Comparison of ENCODE assay signal across 27 cellular contexts in the genomic region with DNA sequence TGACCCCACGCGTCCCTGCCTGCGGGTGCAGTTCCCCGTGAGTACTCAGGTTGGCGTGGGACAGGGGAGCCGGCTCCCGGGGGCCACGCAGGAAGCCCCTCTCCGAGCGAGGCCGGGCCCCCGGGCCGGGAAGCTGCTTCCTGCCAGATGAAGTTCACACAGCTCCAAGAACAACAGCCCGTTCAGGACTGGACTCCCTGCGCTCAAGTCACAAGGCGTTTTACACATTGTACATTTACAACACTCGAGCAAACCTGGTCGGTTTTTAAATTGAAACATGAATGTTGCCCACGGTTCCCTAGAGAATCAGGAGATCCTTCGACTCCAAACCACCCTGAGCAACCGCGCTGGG. TPM values are rescaled to one million over a fixed set of nuclear protein-coding genes. Genes with fewer than 3 reads are reported as not detected.
DNase-seq lines count a peak whose midpoint lies in the region; ATAC-seq, FAIRE-seq and TF ChIP-seq lines count a peak whose summit lies in the region.
"Had no signal": no experiment of that assay in that cellular context is flagged by ENCODE, and none has a peak within 500 bp of the region (broad histone marks: within the 10 kb centered on the region; RNA-seq: fewer than 3 reads in every experiment).

No MANE protein-coding gene starts in this region.

- H3K9me3 Mint-ChIP-seq in endodermal cell = peaks cover 1% of the 10 kb centered on the region
- H3K9me3 Mint-ChIP-seq: activated naive CD4-positive, alpha-beta T cell treated with anti-CD3 and anti-CD28 coated beads, Interleukin-2, amount 10 ng/mL, durations not matched to agents 7 days and 5 days; activated T-helper 1 cell treated with anti-CD3 and anti-CD28 coated beads, Interleukin-12 subunit alpha, Interleukin-12 subunit beta, Interleukin-2, Interleukin-4 antibody, amounts not matched to agents 30 ng/mL and 10 ng/mL and 1 ng/mL, durations not matched to agents 14 hours and 24 hours and 36 hours; natural killer cell had no signal

- no peak overlapping the region for H3K4me3 Mint-ChIP-seq in endodermal cell
- H3K4me3 Mint-ChIP-seq: activated naive CD4-positive, alpha-beta T cell treated with anti-CD3 and anti-CD28 coated beads, Interleukin-2, amount 10 ng/mL, durations not matched to agents 7 days and 5 days; activated T-helper 1 cell treated with anti-CD3 and anti-CD28 coated beads, Interleukin-12 subunit alpha, Interleukin-12 subunit beta, Interleukin-2, Interleukin-4 antibody, amounts not matched to agents 30 ng/mL and 10 ng/mL and 1 ng/mL, durations not matched to agents 14 hours and 24 hours and 36 hours; natural killer cell; T-helper 17 cell had no signal

- WGBS in endodermal cell (ENCODE audit: insufficient coverage in 1 of 2, insufficient read length in 1 of 2), 2 experiments = 95 to 96% methylated on average over 20 to 22 of the region's 22 CpGs
- 38 to 60% (median 55%) methylated on average over 10 to 22 of the region's 22 CpGs for WGBS in stomach, 5 donors

- CTCF ChIA-PET in endothelial cell of umbilical vein (lab: Charles Lee) = interaction anchor here (0.6 to 1.2 kb wide), 2 partner anchors 9 to 55 kb away, joined by 3 to 4 read pairs; no protein-coding TSS in a partner anchor

- DNase-seq in NB4 (ENCODE audit: low read depth) (peak; percentile 72), endothelial cell of umbilical vein (ENCODE audit: low read depth, low spot score) (peak; percentile 26), osteoblast (ENCODE audit: insufficient read length, low spot score, missing footprints) (peak; percentile 91), SW 1271 (lab: John Stamatoyannopoulos, UW) (no peak), endodermal cell (no peak), stomach (no peak)
- DNase-seq: activated CD4-positive, alpha-beta T cell treated with anti-CD3 and anti-CD28 coated beads, Interleukin-2, amount 50 U/mL, for 48 hours; activated naive CD4-positive, alpha-beta T cell treated with anti-CD3 and anti-CD28 coated beads, Interleukin-2, amount 10 ng/mL, durations not matched to agents 7 days and 5 days; amniotic stem cell; effector memory CD4-positive, alpha-beta T cell; Karpas-422; natural killer cell; NCI-H1436; NCI-H2081 treated with DMSO at 0.1 percent for 48 hours; NCI-H446; occipital lobe; RPMI8226; SK-N-SH; stimulated activated naive B cell treated with anti-CD40 and anti-IgM and Interleukin-4, amounts not matched to agents 10 μg/mL and 1 μg/mL and 100 μg/mL, for 72 hours; T-helper 17 cell had no signal

- dilution Hi-C loops in endothelial cell of umbilical vein (cut with MboI; ENCODE audit: extremely low pct_ligation_motif_present, low sequenced_read_pairs) = no loop called here

- H3K36me3 ChIP-seq in BLaER1 treated with 17β-estradiol and CSF1 and Interleukin-3, amounts not matched to agents 10 nM and 100 nM = no peaks in the 10 kb centered on the region
- H3K36me3 ChIP-seq in endothelial cell of umbilical vein (ENCODE audit: control insufficient read depth in 2 of 2, extremely low read depth in 1 of 2, insufficient read depth in 2 of 2, low read length in 2 of 2) (no peaks in the 10 kb centered on the region), osteoblast (ENCODE audit: insufficient read depth, low read length) (no peaks in the 10 kb centered on the region), endodermal cell (ENCODE audit: control insufficient read depth, insufficient read depth, low read length) (no peaks in the 10 kb centered on the region), stomach (no peaks in the 10 kb centered on the region)

- H3K27ac Mint-ChIP-seq in endodermal cell = no peak overlapping the region
- H3K27ac Mint-ChIP-seq: activated naive CD4-positive, alpha-beta T cell treated with anti-CD3 and anti-CD28 coated beads, Interleukin-2, amount 10 ng/mL, durations not matched to agents 7 days and 5 days; activated T-helper 1 cell treated with anti-CD3 and anti-CD28 coated beads, Interleukin-12 subunit alpha, Interleukin-12 subunit beta, Interleukin-2, Interleukin-4 antibody, amounts not matched to agents 30 ng/mL and 10 ng/mL and 1 ng/mL, durations not matched to agents 14 hours and 24 hours and 36 hours; CD14-positive monocyte; natural killer cell; stimulated activated naive B cell treated with anti-CD40 and anti-IgM and Interleukin-4, amounts not matched to agents 10 μg/mL and 1 μg/mL and 100 μg/mL, for 72 hours; T-helper 17 cell had no signal

- TF ChIP-seq EP300 in stomach (IDR thresholded peaks at IDR 0.05) = no peak

- H3K4me3 ChIP-seq in BLaER1 treated with 17β-estradiol and CSF1 and Interleukin-3, amounts not matched to agents 10 nM and 100 nM = peak overlapping the region in 9 of 10 experiments; percentile 8 to 56 (median 36); a peak in 14 of 20 replicates
- no peak overlapping the region for H3K4me3 ChIP-seq in NB4 (ENCODE audit: low read depth, low read length)
- H3K4me3 ChIP-seq in endothelial cell of umbilical vein (replicated peaks in 1 of 3; ENCODE audit: insufficient read depth in 1 of 3, low read depth in 1 of 3, low read length in 3 of 3) = no peak overlapping the region
- H3K4me3 ChIP-seq in osteoblast (ENCODE audit: insufficient read depth, low read length) = peak overlapping the region; percentile 42
- H3K4me3 ChIP-seq in endodermal cell (ENCODE audit: low read length) = no peak overlapping the region
- no peak overlapping the region for H3K4me3 ChIP-seq in stomach

- intact Hi-C loops in endothelial cell of umbilical vein (cut with micrococcal nuclease) (no loop called here), stomach (cut with DNase I; ENCODE audit: low total_unique reads) (no loop called here)

- FAIRE-seq in endothelial cell of umbilical vein (lab: Jason Lieb, UNC) = no peak
- FAIRE-seq: colon, islet of Langerhans, TTC549 had no signal

- H3K79me2 ChIP-seq in endothelial cell of umbilical vein (ENCODE audit: control insufficient read depth, insufficient read depth, low read length) (no peaks in the 10 kb centered on the region), osteoblast (ENCODE audit: insufficient read depth, low read length) (no peaks in the 10 kb centered on the region)

- 0 out of 22 replicates have a peak overlapping the region, but pooled peaks of 1 of the 11 experiments have one; percentile 1 for H3K27ac ChIP-seq in BLaER1 treated with 17β-estradiol and CSF1 and Interleukin-3, amounts not matched to agents 10 nM and 100 nM
- H3K27ac ChIP-seq in endothelial cell of umbilical vein (ENCODE audit: insufficient read depth, low read depth, low read length) (no peak overlapping the region), osteoblast (ENCODE audit: low read depth, low read length) (no peak overlapping the region), endodermal cell (ENCODE audit: low read depth, low read length) (no peak overlapping the region), stomach (no peak overlapping the region)

- peaks cover 27 to 53% (median 43%) of the 10 kb centered on the region in 10 experiments for H3K4me1 ChIP-seq in BLaER1 treated with 17β-estradiol and CSF1 and Interleukin-3, amounts not matched to agents 10 nM and 100 nM
- H3K4me1 ChIP-seq in endothelial cell of umbilical vein (ENCODE audit: control insufficient read depth, extremely low read depth, insufficient read depth, low read length) = no peaks in the 10 kb centered on the region
- H3K4me1 ChIP-seq in osteoblast (ENCODE audit: insufficient read depth, low read length) = peaks cover 11% of the 10 kb centered on the region
- no peaks in the 10 kb centered on the region for H3K4me1 ChIP-seq in endodermal cell (ENCODE audit: control insufficient read depth, insufficient read depth, low read length)
- H3K4me1 ChIP-seq in stomach = no peaks in the 10 kb centered on the region

- TF ChIP-seq CTCF in NB4 (IDR thresholded peaks at IDR 0.05; ENCODE audit: low read depth, low read length) (no peak), endothelial cell of umbilical vein (IDR thresholded peaks at IDR 0.05; ENCODE audit: extremely low read depth in 1 of 2, insufficient read depth in 1 of 2, low read depth in 1 of 2, low read length in 2 of 2) (no peak), osteoblast (IDR thresholded peaks at IDR 0.05; ENCODE audit: extremely low read depth, low read depth, low read length) (no peak), endodermal cell (conservative IDR thresholded peaks at IDR 0.05) (no peak), stomach (IDR thresholded peaks at IDR 0.05) (no peak)

- peak overlapping the region in 8 of 11 experiments; percentile 11 to 59 (median 29); a peak in 12 of 22 replicates for H3K9ac ChIP-seq in BLaER1 treated with 17β-estradiol and CSF1 and Interleukin-3, amounts not matched to agents 10 nM and 100 nM
- H3K9ac ChIP-seq in endothelial cell of umbilical vein (replicated peaks; ENCODE audit: extremely low read depth, insufficient read depth, low read length) = no peak overlapping the region
- no peak overlapping the region for H3K9ac ChIP-seq in endodermal cell (ENCODE audit: extremely low read depth, low read length, poor library complexity, severe bottlenecking)
- H3K9ac ChIP-seq: SK-N-SH had no signal

- POLR2A ChIA-PET in endothelial cell of umbilical vein (lab: Charles Lee) = no interaction called here

- H4K20me1 ChIP-seq in BLaER1 treated with 17β-estradiol and CSF1 and Interleukin-3, amounts not matched to agents 10 nM and 100 nM = peaks cover 0 to 28% (median 3%) of the 10 kb centered on the region in 11 experiments; a peak in 7 of 22 replicates
- H4K20me1 ChIP-seq in endothelial cell of umbilical vein (replicated peaks; ENCODE audit: control insufficient read depth, extremely low read depth, insufficient read depth, low read length) = no peaks in the 10 kb centered on the region
- H4K20me1 ChIP-seq in osteoblast (ENCODE audit: insufficient read depth, low read length) = no peaks in the 10 kb centered on the region

- peak overlapping the region; percentile 88 to 99 (median 95) for H3K4me2 ChIP-seq in BLaER1 treated with 17β-estradiol and CSF1 and Interleukin-3, amounts not matched to agents 10 nM and 100 nM
- H3K4me2 ChIP-seq in endothelial cell of umbilical vein (ENCODE audit: insufficient read depth, low read length) = no peak overlapping the region
- H3K4me2 ChIP-seq in osteoblast (ENCODE audit: insufficient read depth, low read length) = peak overlapping the region; percentile 56
- H3K4me2 ChIP-seq: SK-N-SH had no signal

- H3K27me3 Mint-ChIP-seq in endodermal cell (ENCODE audit: insufficient read depth) = peaks cover 13% of the 10 kb centered on the region

- H3K36me3 Mint-ChIP-seq in endodermal cell (ENCODE audit: low read depth) = no peaks in the 10 kb centered on the region
- H3K36me3 Mint-ChIP-seq: activated naive CD4-positive, alpha-beta T cell treated with anti-CD3 and anti-CD28 coated beads, Interleukin-2, amount 10 ng/mL, durations not matched to agents 7 days and 5 days; CD14-positive monocyte; natural killer cell had no signal

- peaks cover 0 to 9% (median 7%) of the 10 kb centered on the region in 11 experiments; a peak in 10 of 22 replicates for H3K9me3 ChIP-seq in BLaER1 treated with 17β-estradiol and CSF1 and Interleukin-3, amounts not matched to agents 10 nM and 100 nM (replicated peaks in 1 of 11)
- H3K9me3 ChIP-seq in endothelial cell of umbilical vein (replicated peaks; ENCODE audit: control insufficient read depth, insufficient read depth, low read length) (no peaks in the 10 kb centered on the region), osteoblast (ENCODE audit: low read depth, low read length) (no peaks in the 10 kb centered on the region), endodermal cell (ENCODE audit: control insufficient read depth, low read length) (no peaks in the 10 kb centered on the region), stomach (no peaks in the 10 kb centered on the region)
- H3K9me3 ChIP-seq: SK-N-SH had no signal

- H2AFZ ChIP-seq in endothelial cell of umbilical vein (ENCODE audit: low read depth, low read length) = peak overlapping the region; percentile 38
- peak overlapping the region; percentile 35 for H2AFZ ChIP-seq in osteoblast (ENCODE audit: low read length)

- no peak for ATAC-seq in GM18907 (IDR thresholded peaks at IDR 0.05; ENCODE audit: unreplicated experiment)
- ATAC-seq: stimulated activated naive B cell treated with anti-CD40 and anti-IgM and Interleukin-4, amounts not matched to agents 10 μg/mL and 1 μg/mL and 100 μg/mL, for 72 hours; T-helper 17 cell had no signal

- BruUV-seq in endothelial cell of umbilical vein (replicated peaks; lab: Mats Ljungman, UMichigan) = no TSS peak

- H3K9me1 ChIP-seq in endothelial cell of umbilical vein (replicated peaks; ENCODE audit: control insufficient read depth, extremely low read depth, insufficient read depth, low read length) = no peaks in the 10 kb centered on the region

- H3K27me3 ChIP-seq in BLaER1 treated with 17β-estradiol and CSF1 and Interleukin-3, amounts not matched to agents 10 nM and 100 nM = peaks cover 0 to 84% (median 10%) of the 10 kb centered on the region in 11 experiments; a peak in 13 of 22 replicates
- H3K27me3 ChIP-seq in endothelial cell of umbilical vein (ENCODE audit: control insufficient read depth in 2 of 2, insufficient read depth in 2 of 2, low read length in 2 of 2) = peaks cover 0 to 3% of the 10 kb centered on the region in 2 experiments
- peaks cover 37% of the 10 kb centered on the region for H3K27me3 ChIP-seq in osteoblast (ENCODE audit: insufficient read depth, low read length)
- H3K27me3 ChIP-seq in endodermal cell (ENCODE audit: control insufficient read depth, insufficient read depth, low read length, poor library complexity, severe bottlenecking) = peaks cover 6% of the 10 kb centered on the region
- H3K27me3 ChIP-seq in stomach = peaks cover 4 to 94% (median 7%) of the 10 kb centered on the region in 3 donors

- no peaks in the 10 kb centered on the region for H3K4me1 Mint-ChIP-seq in endodermal cell
- H3K4me1 Mint-ChIP-seq: activated naive CD4-positive, alpha-beta T cell treated with anti-CD3 and anti-CD28 coated beads, Interleukin-2, amount 10 ng/mL, durations not matched to agents 7 days and 5 days; CD14-positive monocyte; T-helper 17 cell had no signal

- TF ChIP-seq POLR2A in NB4 (IDR thresholded peaks at IDR 0.05; ENCODE audit: extremely low read depth, insufficient read length) = no peak
- no peak for TF ChIP-seq POLR2A in endothelial cell of umbilical vein (IDR thresholded peaks at IDR 0.05; ENCODE audit: low read depth, low read length)
- no peak for TF ChIP-seq POLR2A in stomach (IDR thresholded peaks at IDR 0.05)

RNA-seq across cellular contexts. Expression of gene SLC9A3, which starts 22.4 kb away (rescaled TPM):
- total RNA-seq in endothelial cell of umbilical vein (0.82 and 0.92 TPM in 2 replicates), osteoblast (1.2 and 1.4 TPM in 2 replicates), endodermal cell (1 to 10 TPM; 1.3 to 1.5 TPM), stomach (100 to 1,000 TPM in 2 of 5 donors, 10 to 100 TPM in 2, 1 to 10 TPM in 1; 7.8 to 142 (median 68.0) TPM)
- polyA plus RNA-seq in endothelial cell of umbilical vein (0.79 and 0.88 TPM in 2 replicates), stomach (10 to 100 TPM in 1 of 3 donors, 1 to 10 TPM in 2; 2.7 to 15.7 (median 5.9) TPM)
- polyA plus RNA-seq in endothelial cell of umbilical vein (2011; cell fraction: cytosol; rRNA removed) = 0.58 and 0.75 TPM in 2 replicates
- polyA plus RNA-seq in endothelial cell of umbilical vein (2011; cell fraction: nucleus; rRNA removed) = 0.88 and 0.92 TPM in 2 replicates
- 0.64 and 0.79 TPM in 2 replicates for polyA plus RNA-seq in endothelial cell of umbilical vein (2012)
- 0.23 and 0.24 TPM in 2 replicates for polyA minus RNA-seq in endothelial cell of umbilical vein
- polyA minus RNA-seq in endothelial cell of umbilical vein (2011; cell fraction: cytosol; rRNA and poly(A)+ RNA removed) = 1.1 TPM
- polyA minus RNA-seq in endothelial cell of umbilical vein (2011; cell fraction: nucleus; rRNA and poly(A)+ RNA removed) = 0.43 and 0.48 TPM in 2 replicates
- polyA plus RNA-seq in endodermal cell (2013, experiment 1 of 2) = 1.5 TPM
- polyA plus RNA-seq in endodermal cell (2013, experiment 2 of 2) = 1.4 TPM

RNA-seq across cellular contexts. Expression of gene EXOC3, which starts 58.8 kb away (rescaled TPM):
- 52.9 and 55.4 TPM in 2 replicates for total RNA-seq in endothelial cell of umbilical vein
- 26.4 and 27.2 TPM in 2 replicates for polyA plus RNA-seq in endothelial cell of umbilical vein
- 22.0 and 22.7 TPM in 2 replicates for polyA plus RNA-seq in endothelial cell of umbilical vein (2011; cell fraction: cytosol; rRNA removed)
- polyA plus RNA-seq in endothelial cell of umbilical vein (2011; cell fraction: nucleus; rRNA removed) = 79.9 and 81.6 TPM in 2 replicates
- polyA plus RNA-seq in endothelial cell of umbilical vein (2012) = 32.2 and 34.4 TPM in 2 replicates
- polyA minus RNA-seq in endothelial cell of umbilical vein = 24.8 and 29.0 TPM in 2 replicates
- 26.3 TPM for polyA minus RNA-seq in endothelial cell of umbilical vein (2011; cell fraction: cytosol; rRNA and poly(A)+ RNA removed)
- polyA minus RNA-seq in endothelial cell of umbilical vein (2011; cell fraction: nucleus; rRNA and poly(A)+ RNA removed) = 19.5 and 26.5 TPM in 2 replicates
- 39.8 and 49.2 TPM in 2 replicates for total RNA-seq in osteoblast
- 10 to 100 TPM; 38.6 to 53.7 TPM for total RNA-seq in endodermal cell
- 41.4 TPM for polyA plus RNA-seq in endodermal cell (2013, experiment 1 of 2)
- polyA plus RNA-seq in endodermal cell (2013, experiment 2 of 2) = 38.3 TPM
- 100 to 1,000 TPM in 1 of 5 donors, 10 to 100 TPM in 4; 52.7 to 133 (median 77.7) TPM for total RNA-seq in stomach
- polyA plus RNA-seq in stomach = 10 to 100 TPM; 29.9 to 38.8 (median 33.6) TPM

Comparison
In these comparisons a context has a peak if more than half of its experiments do, and no peak if none do; other contexts are left out.
1. H3K4me3 ChIP-seq: peak in BLaER1 treated with 17β-estradiol and CSF1 and Interleukin-3, amounts not matched to agents 10 nM and 100 nM (9 of 10) and osteoblast (single experiment); none in NB4 (single experiment), endothelial cell of umbilical vein (0 of 3), endodermal cell (single experiment) and stomach (0 of 4).
2. H3K9ac ChIP-seq: peak in BLaER1 treated with 17β-estradiol and CSF1 and Interleukin-3, amounts not matched to agents 10 nM and 100 nM (8 of 11); none in endothelial cell of umbilical vein (single experiment) and endodermal cell (single experiment).
3. DNase-seq: peak in NB4 (single experiment), endothelial cell of umbilical vein (single experiment) and osteoblast (single experiment); none in SW 1271 (0 of 2), endodermal cell (single experiment) and stomach (single experiment).